Comparison of ENCODE assay signal across 8 cellular contexts in genomic region chr17:37488009-37488604, GRCh38. TPM values are rescaled to one million over a fixed set of nuclear protein-coding genes. Genes with fewer than 3 reads are reported as not detected.
DNase-seq lines count a peak whose midpoint lies in the region; ATAC-seq, FAIRE-seq and TF ChIP-seq lines count a peak whose summit lies in the region.

No MANE protein-coding gene starts in this region.

- no peak for ATAC-seq in effector memory CD8-positive, alpha-beta T cell (replicated peaks)
- ATAC-seq in HG02623 (IDR thresholded peaks at IDR 0.05; ENCODE audit: unreplicated experiment): no peak

- intact Hi-C loops in lower leg skin (cut with DNase I; ENCODE audit: low total_unique reads): no loop called here

- peak; percentile 87 for DNase-seq in DMS79 (lab: John Stamatoyannopoulos, UW)
- DNase-seq in M059J (ENCODE audit: low read depth): peak; percentile 97
- peak; percentile 30 for DNase-seq in SK-N-SH
- no peak for DNase-seq in effector memory CD8-positive, alpha-beta T cell
- peak; percentile 99 for DNase-seq in mesenchymal stem cell
- peak; percentile 71 for DNase-seq in urothelium cell line (ENCODE audit: low spot score)
- DNase-seq in lower leg skin (ENCODE audit: low spot score in 2 of 2): no peak

- H3K4me1 ChIP-seq in SK-N-SH (ENCODE audit: control insufficient read depth in 1 of 2, insufficient read depth in 2 of 2, low read depth in 1 of 2, low read length in 1 of 2): peaks cover 8 to 21% of the 10 kb centered on the region in 2 experiments; a peak in 2 of 4 replicates
- H3K4me1 ChIP-seq in mesenchymal stem cell (ENCODE audit: control insufficient read depth, insufficient read depth, low read depth, low read length): peaks cover 11% of the 10 kb centered on the region

- peak overlapping the region in 1 of 2 experiments; percentile 47 for H2BK12ac ChIP-seq in mesenchymal stem cell (ENCODE audit: low read length in 2 of 2)

- H3K4me3 Mint-ChIP-seq in effector memory CD8-positive, alpha-beta T cell: peak overlapping the region; percentile 89 to 91

- WGBS in SK-N-SH (ENCODE audit: low lambda C conversion rate): 33% methylated on average over 7 of the region's 7 CpGs
- WGBS in mesenchymal stem cell: 29% methylated on average over 6 of the region's 7 CpGs
- WGBS in lower leg skin, 2 donors: 18 to 19% methylated on average over 7 of the region's 7 CpGs

- H3K23ac ChIP-seq in mesenchymal stem cell (ENCODE audit: low read length in 2 of 2): no peak overlapping the region

- peaks cover 37% of the 10 kb centered on the region for H3F3A ChIP-seq in SK-N-SH (replicated peaks; ENCODE audit: insufficient read depth)

- H3K27me3 ChIP-seq in SK-N-SH (ENCODE audit: insufficient read depth): no peaks in the 10 kb centered on the region
- no peaks in the 10 kb centered on the region for H3K27me3 ChIP-seq in mesenchymal stem cell (ENCODE audit: control insufficient read depth in 1 of 2, insufficient read depth in 1 of 2, low read length in 2 of 2)

- H3K4me3 ChIP-seq in SK-N-SH (ENCODE audit: low read depth in 2 of 2, low read length in 1 of 2) (peak overlapping the region; percentile 82 to 83; a peak in 2 of 4 replicates), mesenchymal stem cell (ENCODE audit: insufficient read depth in 1 of 2, low read depth in 1 of 2, low read length in 2 of 2) (peak overlapping the region in 1 of 2 experiments; percentile 88), lower leg skin (ENCODE audit: low read depth, poor library complexity, severe bottlenecking) (no peak overlapping the region)

- no peak overlapping the region for H4K91ac ChIP-seq in mesenchymal stem cell (ENCODE audit: low read length)

- no peaks in the 10 kb centered on the region; the same call in 1 of the 2 replicates for H4K20me1 ChIP-seq in SK-N-SH (ENCODE audit: insufficient read depth)

- H3K9me3 ChIP-seq in SK-N-SH (no peaks in the 10 kb centered on the region), mesenchymal stem cell (ENCODE audit: control insufficient read depth, low read length) (no peaks in the 10 kb centered on the region)

- POLR2A ChIA-PET in SK-N-SH (lab: Yijun Ruan, JAX): interaction anchor here (0.6 to 1.3 kb wide), 2 partner anchors 81 to 113 kb away, joined by 3 to 5 read pairs; partner anchors contain the start of genes ACACA, C17orf78 and TADA2A

- H3K14ac ChIP-seq in mesenchymal stem cell (ENCODE audit: low read length in 2 of 2): no peak overlapping the region

- TF ChIP-seq RAD21 in SK-N-SH (IDR thresholded peaks at IDR 0.05; ENCODE audit: low read length): no peak

- H2AK5ac ChIP-seq in mesenchymal stem cell (ENCODE audit: low read length, severe bottlenecking): no peak overlapping the region

- H3K9me2 ChIP-seq in SK-N-SH: no peaks in the 10 kb centered on the region

- TF ChIP-seq CTCF in SK-N-SH (IDR thresholded peaks at IDR 0.05) (no peak), lower leg skin (IDR thresholded peaks at IDR 0.05) (no peak)

- H2BK15ac ChIP-seq in mesenchymal stem cell (ENCODE audit: low read depth, poor library complexity, severe bottlenecking): no peak overlapping the region

- H3K4me1 Mint-ChIP-seq in effector memory CD8-positive, alpha-beta T cell (ENCODE audit: low read depth in 2 of 2): peaks cover 20 to 27% of the 10 kb centered on the region in 2 donors

- no peak overlapping the region for H2AFZ ChIP-seq in SK-N-SH (ENCODE audit: low read depth)
- no peak overlapping the region for H2AFZ ChIP-seq in mesenchymal stem cell (ENCODE audit: low read depth, low read length)

- H3K27ac Mint-ChIP-seq in effector memory CD8-positive, alpha-beta T cell: peak overlapping the region; percentile 83 to 90

- no peaks in the 10 kb centered on the region for H3K36me3 ChIP-seq in SK-N-SH (replicated peaks in 1 of 2; ENCODE audit: control insufficient read depth in 1 of 2, insufficient read depth in 2 of 2, low read length in 1 of 2)
- H3K36me3 ChIP-seq in mesenchymal stem cell (ENCODE audit: control insufficient read depth in 1 of 2, insufficient read depth in 2 of 2, low read depth in 1 of 2, low read length in 2 of 2): no peaks in the 10 kb centered on the region

- H3K18ac ChIP-seq in mesenchymal stem cell (ENCODE audit: low read depth in 1 of 2, low read length in 2 of 2): no peak overlapping the region

- H3K4me2 ChIP-seq in SK-N-SH: peak overlapping the region; percentile 99
- peak overlapping the region; percentile 67 for H3K4me2 ChIP-seq in mesenchymal stem cell (ENCODE audit: low read length, poor library complexity, severe bottlenecking)

- peak overlapping the region; percentile 97 for H3K9ac ChIP-seq in SK-N-SH
- H3K9ac ChIP-seq in mesenchymal stem cell (ENCODE audit: low read length): peak overlapping the region; percentile 96

- no peaks in the 10 kb centered on the region for H3K9me3 Mint-ChIP-seq in effector memory CD8-positive, alpha-beta T cell

- H3K36me3 Mint-ChIP-seq in effector memory CD8-positive, alpha-beta T cell (ENCODE audit: insufficient read depth): peaks cover 8% of the 10 kb centered on the region

- no peak for FAIRE-seq in urothelium cell line (lab: Jason Lieb, UNC)

- peaks cover 31% of the 10 kb centered on the region for H3K79me2 ChIP-seq in SK-N-SH (ENCODE audit: insufficient read depth)

- H3K79me1 ChIP-seq in mesenchymal stem cell (replicated peaks; ENCODE audit: low read length, poor library complexity, severe bottlenecking): no peaks in the 10 kb centered on the region

- no peak for TF ChIP-seq EP300 in SK-N-SH (IDR thresholded peaks at IDR 0.05; ENCODE audit: borderline replicate concordance in 1 of 2, low read depth in 1 of 2, low read length in 1 of 2)

- H2BK120ac ChIP-seq in mesenchymal stem cell (ENCODE audit: low read depth, low read length): no peak overlapping the region

- H3K27me3 Mint-ChIP-seq in effector memory CD8-positive, alpha-beta T cell: no peaks in the 10 kb centered on the region

- H3K27ac ChIP-seq in SK-N-SH (ENCODE audit: low read depth in 2 of 2, low read length in 1 of 2) (peak overlapping the region; percentile 43 to 98; a peak in 3 of 4 replicates), mesenchymal stem cell (ENCODE audit: low read length, poor library complexity, severe bottlenecking) (peak overlapping the region; percentile 88)

- TF ChIP-seq POLR2A in lower leg skin (IDR thresholded peaks at IDR 0.05): no peak

- H4K8ac ChIP-seq in mesenchymal stem cell (ENCODE audit: low read length): no peak overlapping the region

- H3K4ac ChIP-seq in mesenchymal stem cell (ENCODE audit: low read depth in 1 of 2, low read length in 2 of 2): no peak overlapping the region

- CTCF ChIA-PET in SK-N-SH (lab: Yijun Ruan, JAX): interaction anchor here (1.0 to 1.4 kb wide), 2 partner anchors 82 to 115 kb away, joined by 3 read pairs; no protein-coding TSS in a partner anchor

- no peak overlapping the region for H2BK5ac ChIP-seq in mesenchymal stem cell (ENCODE audit: low read depth, low read length, poor library complexity, severe bottlenecking)

TF ChIP-seq in SK-N-SH, 30 proteins besides CTCF, POLR2A, EP300 and RAD21:
- TF ChIP-seq POLR2AphosphoS5 (IDR thresholded peaks at IDR 0.05; ENCODE audit: low read depth, low read length): 0 out of 2 replicates have a peak, but pooled peaks have one; percentile 42
- TF ChIP-seq, protein P1, sequence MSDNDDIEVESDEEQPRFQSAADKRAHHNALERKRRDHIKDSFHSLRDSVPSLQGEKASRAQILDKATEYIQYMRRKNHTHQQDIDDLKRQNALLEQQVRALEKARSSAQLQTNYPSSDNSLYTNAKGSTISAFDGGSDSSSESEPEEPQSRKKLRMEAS (IDR thresholded peaks at IDR 0.05; ENCODE audit: low read depth): peak; percentile 27; the same call in 1 of the 2 replicates
- no peak for TF ChIP-seq SMC3 (IDR thresholded peaks at IDR 0.05; ENCODE audit: low read depth, low read length)
- TF ChIP-seq JUND (IDR thresholded peaks at IDR 0.05): peak; percentile 67
- TF ChIP-seq FOSL2 (IDR thresholded peaks at IDR 0.05; ENCODE audit: borderline replicate concordance, low read depth): peak; percentile 68; the same call in 1 of the 2 replicates
- TF ChIP-seq TAF1 (IDR thresholded peaks at IDR 0.05; ENCODE audit: borderline replicate concordance, low read depth, low read length): 0 out of 2 replicates have a peak, but pooled peaks have one; percentile 25
- no peak for TF ChIP-seq FOXM1 (IDR thresholded peaks at IDR 0.05; ENCODE audit: low read depth)
- TF ChIP-seq, protein P2, sequence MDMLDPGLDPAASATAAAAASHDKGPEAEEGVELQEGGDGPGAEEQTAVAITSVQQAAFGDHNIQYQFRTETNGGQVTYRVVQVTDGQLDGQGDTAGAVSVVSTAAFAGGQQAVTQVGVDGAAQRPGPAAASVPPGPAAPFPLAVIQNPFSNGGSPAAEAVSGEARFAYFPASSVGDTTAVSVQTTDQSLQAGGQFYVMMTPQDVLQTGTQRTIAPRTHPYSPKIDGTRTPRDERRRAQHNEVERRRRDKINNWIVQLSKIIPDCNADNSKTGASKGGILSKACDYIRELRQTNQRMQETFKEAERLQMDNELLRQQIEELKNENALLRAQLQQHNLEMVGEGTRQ (IDR thresholded peaks at IDR 0.05; ENCODE audit: borderline replicate concordance, low read depth, low read length): no peak
- peak; percentile 52; the same call in 1 of the 2 replicates for TF ChIP-seq NFIC (IDR thresholded peaks at IDR 0.05; ENCODE audit: borderline replicate concordance)
- TF ChIP-seq RCOR1 (IDR thresholded peaks at IDR 0.05; ENCODE audit: low read length): no peak
- TF ChIP-seq TEAD4 (IDR thresholded peaks at IDR 0.05; ENCODE audit: borderline replicate concordance, insufficient read depth): no peak; the same call in 1 of the 2 replicates
- TF ChIP-seq, protein P3, sequence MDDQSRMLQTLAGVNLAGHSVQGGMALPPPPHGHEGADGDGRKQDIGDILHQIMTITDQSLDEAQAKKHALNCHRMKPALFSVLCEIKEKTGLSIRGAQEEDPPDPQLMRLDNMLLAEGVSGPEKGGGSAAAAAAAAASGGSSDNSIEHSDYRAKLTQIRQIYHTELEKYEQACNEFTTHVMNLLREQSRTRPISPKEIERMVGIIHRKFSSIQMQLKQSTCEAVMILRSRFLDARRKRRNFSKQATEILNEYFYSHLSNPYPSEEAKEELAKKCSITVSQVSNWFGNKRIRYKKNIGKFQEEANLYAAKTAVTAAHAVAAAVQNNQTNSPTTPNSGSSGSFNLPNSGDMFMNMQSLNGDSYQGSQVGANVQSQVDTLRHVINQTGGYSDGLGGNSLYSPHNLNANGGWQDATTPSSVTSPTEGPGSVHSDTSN (IDR thresholded peaks at IDR 0.05): no peak
- no peak for TF ChIP-seq SIN3A (IDR thresholded peaks at IDR 0.05; ENCODE audit: borderline replicate concordance, low read depth, low read length)
- no peak for TF ChIP-seq RFX5 (IDR thresholded peaks at IDR 0.05; ENCODE audit: low read length)
TF ChIP-seq in SK-N-SH: peak in this region for 6.

RNA-seq across cellular contexts. Expression of gene DUSP14, which starts 1.6 kb away (rescaled TPM):
- total RNA-seq in M059J (2014; rRNA removed; shearing (Covaris generic)): 71.2 and 94.7 TPM in 2 replicates
- polyA plus RNA-seq in SK-N-SH (2012; rRNA removed): 85.8 and 111 TPM in 2 replicates
- polyA plus RNA-seq in SK-N-SH (2012; cell fraction: cytosol; rRNA removed): 68.4 and 85.8 TPM in 2 replicates
- 58.9 and 77.1 TPM in 2 replicates for polyA plus RNA-seq in SK-N-SH (2012; cell fraction: nucleus; rRNA removed)
- polyA plus RNA-seq in mesenchymal stem cell (2013, experiment 1 of 2): 56.5 TPM
- 61.3 TPM for polyA plus RNA-seq in mesenchymal stem cell (2013, experiment 2 of 2)
- 100 to 1,000 TPM in 3 of 4 donors, 10 to 100 TPM in 1; 76.5 to 133 (median 115) TPM for total RNA-seq in lower leg skin

Comparison
In these comparisons a context has a peak if more than half of its experiments do, and no peak if none do; other contexts are left out.
1. DNase-seq: peak in DMS79 (single experiment), M059J (single experiment), SK-N-SH (single experiment), mesenchymal stem cell (single experiment) and urothelium cell line (single experiment); none in effector memory CD8-positive, alpha-beta T cell (0 of 3) and lower leg skin (0 of 2).